ENCODE assay signal across 8 cellular contexts in the genomic region with DNA sequence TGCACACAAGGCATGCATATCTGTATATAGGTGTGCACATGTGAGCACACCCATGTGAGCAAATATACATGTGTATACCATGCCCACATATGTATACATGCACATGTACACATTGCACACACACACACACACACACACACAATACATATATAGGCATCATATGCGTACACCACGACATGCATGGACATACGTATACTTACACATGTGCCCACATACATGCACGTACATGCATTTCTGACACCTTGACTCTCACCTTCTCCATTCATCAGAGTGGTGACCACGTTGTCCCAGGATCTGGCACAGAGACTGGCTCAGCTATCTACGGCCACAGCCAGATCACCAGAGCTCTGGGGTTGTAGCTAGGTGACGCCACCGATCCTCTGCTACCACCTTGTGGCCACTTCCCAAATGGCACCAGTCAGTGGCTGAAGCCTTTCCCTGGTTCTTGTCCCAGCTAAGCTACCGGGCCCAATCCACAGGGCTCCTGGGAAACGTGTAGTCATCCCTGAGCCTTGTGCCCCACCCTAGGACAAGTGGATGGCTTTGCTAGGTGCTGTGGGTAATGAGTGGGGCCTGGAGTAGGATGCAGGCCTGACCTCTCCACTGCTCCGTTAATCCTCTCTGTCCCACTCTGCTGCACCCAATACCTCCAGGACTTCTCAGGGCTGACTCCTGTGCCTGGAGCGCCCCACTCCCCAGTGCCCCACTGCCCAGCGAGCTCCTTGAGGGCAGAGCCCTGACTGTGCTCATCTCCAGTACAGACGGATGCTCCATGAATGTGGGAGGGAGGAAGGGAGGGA.
DNase-seq lines count a peak whose midpoint lies in the region; FAIRE-seq and TF ChIP-seq lines count a peak whose summit lies in the region.

No MANE protein-coding gene starts in this region.

- DNase-seq in ELR (ENCODE audit: low read depth) (peak; percentile 87), H54 (ENCODE audit: insufficient read length, low spot score) (peak; percentile 80), NCI-H1048 (lab: John Stamatoyannopoulos, UW) (peak; percentile 50), SK-N-SH (peak; percentile 83), head of caudate nucleus (peak; percentile 69 to 95 (median 88)), posterior vena cava (ENCODE audit: low spot score) (peak; percentile 95), uterus (peak; percentile 83 to 88)
- DNase-seq in activated naive CD4-positive, alpha-beta T cell treated with anti-CD3 and anti-CD28 coated beads, Interleukin-2, amount 10 ng/mL, durations not matched to agents 7 days and 5 days: peak; percentile 85

- 39% methylated on average over 13 of the region's 14 CpGs for WGBS in SK-N-SH (ENCODE audit: low lambda C conversion rate)

- peak overlapping the region; percentile 34 for H3K27ac Mint-ChIP-seq in activated naive CD4-positive, alpha-beta T cell treated with anti-CD3 and anti-CD28 coated beads, Interleukin-2, amount 10 ng/mL, durations not matched to agents 7 days and 5 days

- TF ChIP-seq CTCF in SK-N-SH (IDR thresholded peaks at IDR 0.05): peak; percentile 90
- peak; percentile 92 to 98 (median 95) for TF ChIP-seq CTCF in uterus (IDR thresholded peaks at IDR 0.05)

- no peaks in the 10 kb centered on the region for H3K9me2 ChIP-seq in SK-N-SH

- no peaks in the 10 kb centered on the region for H3K79me2 ChIP-seq in SK-N-SH (ENCODE audit: insufficient read depth)

- CTCF ChIA-PET in SK-N-SH (lab: Yijun Ruan, JAX): interaction anchor here (0.6 to 19.0 kb wide), 33 partner anchors 9 to 393 kb away, joined by 3 to 1335 read pairs (median 5); a partner anchor contains a TSS
- CTCF ChIA-PET in activated naive CD4-positive, alpha-beta T cell treated with anti-CD3 and anti-CD28 coated beads, Interleukin-2, amount 10 ng/mL, durations not matched to agents 7 days and 5 days (lab: Charles Lee): interaction anchor here (0.5 to 15.3 kb wide), 29 partner anchors 8 to 1746 kb away, joined by 3 to 429 read pairs (median 5); a partner anchor contains a TSS

- H3K4me1 ChIP-seq in SK-N-SH (ENCODE audit: control insufficient read depth in 1 of 2, insufficient read depth in 2 of 2, low read depth in 1 of 2, low read length in 1 of 2) (peaks cover 11 to 15% of the 10 kb centered on the region in 2 experiments; a peak in 2 of 4 replicates), uterus (peaks cover 0 to 6% of the 10 kb centered on the region in 2 donors)

- H3K9ac ChIP-seq in SK-N-SH: 0 out of 2 replicates have a peak overlapping the region, but pooled peaks have one; percentile 20

- peaks cover 5% of the 10 kb centered on the region for H3K4me1 Mint-ChIP-seq in activated naive CD4-positive, alpha-beta T cell treated with anti-CD3 and anti-CD28 coated beads, Interleukin-2, amount 10 ng/mL, durations not matched to agents 7 days and 5 days

- POLR2A ChIA-PET in SK-N-SH (lab: Yijun Ruan, JAX): interaction anchor here (1.1 to 2.4 kb wide), 4 partner anchors 64 to 69 kb away, joined by 4 to 13 read pairs (median 6); no protein-coding TSS in a partner anchor

- H3K4me2 ChIP-seq in SK-N-SH: no peak overlapping the region

- H2AFZ ChIP-seq in SK-N-SH (ENCODE audit: low read depth): peak overlapping the region; percentile 65; the same call in 1 of the 2 replicates

- H3K9me3 ChIP-seq in SK-N-SH (no peaks in the 10 kb centered on the region), uterus (no peaks in the 10 kb centered on the region)

- H3K27me3 ChIP-seq in SK-N-SH (ENCODE audit: insufficient read depth) (no peaks in the 10 kb centered on the region), uterus (no peaks in the 10 kb centered on the region)

- H3K9me3 Mint-ChIP-seq in activated naive CD4-positive, alpha-beta T cell treated with anti-CD3 and anti-CD28 coated beads, Interleukin-2, amount 10 ng/mL, durations not matched to agents 7 days and 5 days: no peaks in the 10 kb centered on the region

- TF ChIP-seq POLR2A in H54 (IDR thresholded peaks at IDR 0.05; ENCODE audit: low read depth, low read length) (no peak), uterus (IDR thresholded peaks at IDR 0.05) (no peak)

- H3K36me3 Mint-ChIP-seq in activated naive CD4-positive, alpha-beta T cell treated with anti-CD3 and anti-CD28 coated beads, Interleukin-2, amount 10 ng/mL, durations not matched to agents 7 days and 5 days: no peaks in the 10 kb centered on the region

- TF ChIP-seq RAD21 in SK-N-SH (IDR thresholded peaks at IDR 0.05; ENCODE audit: low read length): peak; percentile 99

- H3K27ac ChIP-seq in SK-N-SH (ENCODE audit: low read depth in 2 of 2, low read length in 1 of 2): no peak overlapping the region
- no peak overlapping the region for H3K27ac ChIP-seq in uterus

- TF ChIP-seq EP300 in SK-N-SH (IDR thresholded peaks at IDR 0.05; ENCODE audit: borderline replicate concordance in 1 of 2, low read depth in 1 of 2, low read length in 1 of 2): no peak

- intact Hi-C loops in head of caudate nucleus (cut with DNase I): loop anchor here (5.0 to 10.0 kb wide), 2 partner anchors 211 to 383 kb away; a partner anchor contains a TSS
- intact Hi-C loops in posterior vena cava (cut with DNase I): loop anchor here (2.0 to 5.0 kb wide), 3 partner anchors 67 to 211 kb away; no protein-coding TSS in a partner anchor
- intact Hi-C loops in uterus (cut with DNase I; ENCODE audit: low total_unique reads): loop anchor here (5.0 kb wide), 1 partner anchor 211 kb away; no protein-coding TSS in a partner anchor

- H3K36me3 ChIP-seq in SK-N-SH (replicated peaks in 1 of 2; ENCODE audit: control insufficient read depth in 1 of 2, insufficient read depth in 2 of 2, low read length in 1 of 2): no peaks in the 10 kb centered on the region
- H3K36me3 ChIP-seq in uterus: no peaks in the 10 kb centered on the region

- FAIRE-seq in H54 (lab: Jason Lieb, UNC): peak; percentile 81

- H3K4me3 ChIP-seq in SK-N-SH (ENCODE audit: low read depth in 2 of 2, low read length in 1 of 2) (no peak overlapping the region; a peak in 1 of 4 replicates), uterus (no peak overlapping the region)

- no peaks in the 10 kb centered on the region for H3F3A ChIP-seq in SK-N-SH (replicated peaks; ENCODE audit: insufficient read depth)

- peaks cover 30% of the 10 kb centered on the region for H3K27me3 Mint-ChIP-seq in activated naive CD4-positive, alpha-beta T cell treated with anti-CD3 and anti-CD28 coated beads, Interleukin-2, amount 10 ng/mL, durations not matched to agents 7 days and 5 days

- H3K4me3 Mint-ChIP-seq in activated naive CD4-positive, alpha-beta T cell treated with anti-CD3 and anti-CD28 coated beads, Interleukin-2, amount 10 ng/mL, durations not matched to agents 7 days and 5 days: no peak overlapping the region

- no peaks in the 10 kb centered on the region for H4K20me1 ChIP-seq in SK-N-SH (ENCODE audit: insufficient read depth)

TF ChIP-seq in SK-N-SH, 30 proteins besides CTCF, POLR2A, EP300 and RAD21:
- TF ChIP-seq, protein P1, sequence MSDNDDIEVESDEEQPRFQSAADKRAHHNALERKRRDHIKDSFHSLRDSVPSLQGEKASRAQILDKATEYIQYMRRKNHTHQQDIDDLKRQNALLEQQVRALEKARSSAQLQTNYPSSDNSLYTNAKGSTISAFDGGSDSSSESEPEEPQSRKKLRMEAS (IDR thresholded peaks at IDR 0.05; ENCODE audit: low read depth): no peak
- TF ChIP-seq SMC3 (IDR thresholded peaks at IDR 0.05; ENCODE audit: low read depth, low read length) (peak; percentile 96), MXI1 (IDR thresholded peaks at IDR 0.05; ENCODE audit: low read depth, low read length) (peak; percentile 37; the same call in 1 of the 2 replicates)
